17 cellular contexts compared by ENCODE assay signal in genomic region chr6:84028350-84028749, GRCh38. TPM values are rescaled to one million over a fixed set of nuclear protein-coding genes. Genes with fewer than 3 reads are reported as not detected.
"Had no signal": no experiment of that assay in that cellular context is flagged by ENCODE, and none has a peak within 500 bp of the region (broad histone marks: within the 10 kb centered on the region; RNA-seq: fewer than 3 reads in every experiment).

No MANE protein-coding gene starts in this region.

- H3K36me3 Mint-ChIP-seq: activated naive CD8-positive, alpha-beta T cell treated with anti-CD3 and anti-CD28 coated beads for 36 hours; brain had no signal

- H3K4me1 Mint-ChIP-seq: activated naive CD8-positive, alpha-beta T cell treated with anti-CD3 and anti-CD28 coated beads for 36 hours had no signal

- H3K4me3 ChIP-seq: gastroesophageal sphincter, heart left ventricle had no signal

- H3K27ac ChIP-seq: gastroesophageal sphincter, heart left ventricle had no signal

- ATAC-seq: activated CD4-positive, alpha-beta T cell treated with anti-CD3 and anti-CD28 coated beads for 36 hours; gastroesophageal sphincter; stimulated activated naive CD8-positive, alpha-beta T cell treated with anti-CD3 and anti-CD28 coated beads, Interleukin-15, Interleukin-2, amounts not matched to agents 100 U/mL and 50 U/mL, for 24 hours; WTC11 had no signal

- H3K36me3 ChIP-seq: gastroesophageal sphincter, heart left ventricle had no signal

- DNase-seq: activated CD4-positive, alpha-beta T cell treated with anti-CD3 and anti-CD28 coated beads for 36 hours; activated CD4-positive, alpha-beta T cell treated with anti-CD3 and anti-CD28 coated beads, Interleukin-2, amount 50 U/mL, for 48 hours; activated naive CD8-positive, alpha-beta T cell treated with anti-CD3 and anti-CD28 coated beads for 36 hours; central memory CD4-positive, alpha-beta T cell; cortex of kidney; left ventricle myocardium superior; mesendoderm; posterior cingulate gyrus; stimulated activated CD4-positive, alpha-beta T cell treated with anti-CD3 and anti-CD28 coated beads, Interleukin-2, amount 100 ng/mL, for 24 hours; stimulated activated naive CD8-positive, alpha-beta T cell treated with anti-CD3 and anti-CD28 coated beads, Interleukin-15, Interleukin-2, amounts not matched to agents 100 U/mL and 50 U/mL, for 24 hours; T-helper 2 cell had no signal

- H3K4me3 Mint-ChIP-seq: activated CD4-positive, alpha-beta T cell treated with anti-CD3 and anti-CD28 coated beads for 36 hours; activated naive CD8-positive, alpha-beta T cell treated with anti-CD3 and anti-CD28 coated beads for 36 hours; nephron; WTC11 had no signal

- FAIRE-seq: endometrium had no signal

- H3K27ac Mint-ChIP-seq: activated CD4-positive, alpha-beta T cell treated with anti-CD3 and anti-CD28 coated beads for 36 hours; activated naive CD8-positive, alpha-beta T cell treated with anti-CD3 and anti-CD28 coated beads for 36 hours; WTC11 had no signal

- H3K9me3 ChIP-seq: gastroesophageal sphincter had no signal

RNA-seq across cellular contexts. Expression of gene MRAP2, which starts 5.2 kb away (rescaled TPM):
- total RNA-seq: activated CD4-positive, alpha-beta T cell treated with anti-CD3 and anti-CD28 coated beads for 36 hours; activated naive CD8-positive, alpha-beta T cell treated with anti-CD3 and anti-CD28 coated beads for 36 hours; left ventricle myocardium superior had no signal
